Comparison of ENCODE assay signal across 17 cellular contexts in the genomic region with DNA sequence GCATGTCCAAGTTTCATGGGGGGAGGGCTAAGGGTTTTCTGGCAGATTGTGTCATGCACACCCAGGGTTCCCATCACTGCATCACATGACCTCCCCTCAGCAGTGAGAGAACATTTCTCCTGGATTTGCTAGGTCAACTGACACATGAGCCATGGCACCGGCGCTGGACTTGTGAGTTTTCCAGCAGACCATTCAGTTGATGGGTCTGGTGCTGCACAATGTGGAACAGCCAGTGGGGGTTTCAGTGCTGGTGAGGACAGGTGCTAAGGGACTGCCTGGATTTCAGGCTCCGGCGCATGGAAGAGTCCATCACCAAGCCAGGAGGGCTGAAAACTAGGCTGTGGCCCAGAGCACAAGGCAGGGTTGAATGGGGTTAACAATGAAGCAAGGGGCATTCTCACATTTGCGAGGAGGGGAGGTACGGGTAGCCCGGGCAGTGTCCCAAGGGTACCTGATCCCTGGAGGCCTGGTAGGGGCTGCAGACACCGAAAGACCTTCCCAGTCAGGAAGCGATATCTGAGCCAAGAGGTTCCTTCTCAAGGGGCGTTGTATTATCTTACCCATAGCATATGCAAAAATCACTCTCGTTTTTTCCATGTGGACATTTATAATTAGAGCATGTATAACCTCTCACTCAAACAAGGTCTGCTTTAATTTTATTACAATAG.
DNase-seq lines count a peak whose midpoint lies in the region; FAIRE-seq and TF ChIP-seq lines count a peak whose summit lies in the region.
"Had no signal": no experiment of that assay in that cellular context is flagged by ENCODE, and none has a peak within 500 bp of the region (broad histone marks: within the 10 kb centered on the region; RNA-seq: fewer than 3 reads in every experiment).

No MANE protein-coding gene starts in this region.

- H3K27me3 Mint-ChIP-seq in astrocyte (ENCODE audit: low read depth, unreplicated experiment): no peaks in the 10 kb centered on the region

- no peak overlapping the region for H3K9ac ChIP-seq in astrocyte (ENCODE audit: low read length)
- H3K9ac ChIP-seq: BLaER1 had no signal

- no peaks in the 10 kb centered on the region for H3K36me3 ChIP-seq in astrocyte (ENCODE audit: insufficient read depth, low read length)
- no peaks in the 10 kb centered on the region for H3K36me3 ChIP-seq in transverse colon
- H3K36me3 ChIP-seq in MG63: no peaks in the 10 kb centered on the region

- peaks cover 98% of the 10 kb centered on the region for H4K20me1 ChIP-seq in astrocyte (ENCODE audit: insufficient read depth, low read length)

- no peak for TF ChIP-seq POLR2A in transverse colon (IDR thresholded peaks at IDR 0.05)

- H3K9me3 ChIP-seq in astrocyte (ENCODE audit: insufficient read depth, low read depth, low read length) (no peaks in the 10 kb centered on the region), transverse colon (no peaks in the 10 kb centered on the region), MG63 (no peaks in the 10 kb centered on the region)
- H3K9me3 ChIP-seq: BLaER1 had no signal

- peaks cover 19% of the 10 kb centered on the region for H3K36me3 Mint-ChIP-seq in astrocyte (ENCODE audit: low read depth, unreplicated experiment)

- TF ChIP-seq EP300 in Ishikawa (IDR thresholded peaks at IDR 0.05; ENCODE audit: borderline replicate concordance) (no peak), transverse colon (IDR thresholded peaks at IDR 0.05; ENCODE audit: low read depth) (no peak)

- in situ Hi-C loops in transverse colon (cut with MboI; ENCODE audit: low pct_ligation_motif_present in 1 of 4, low pct_unique_long_range_greater_than_20kb in 1 of 4, low sequenced_read_pairs in 3 of 4): no loop called here

- peaks cover 55% of the 10 kb centered on the region for H3K4me1 Mint-ChIP-seq in astrocyte (ENCODE audit: low read depth, unreplicated experiment)

- no peak overlapping the region for H2AFZ ChIP-seq in astrocyte (ENCODE audit: low read depth, low read length)
- H2AFZ ChIP-seq: PC-9 had no signal

- TF ChIP-seq CTCF in astrocyte (IDR thresholded peaks at IDR 0.05; ENCODE audit: insufficient read depth, low read depth, low read length) (no peak), transverse colon (IDR thresholded peaks at IDR 0.05) (no peak)

- H3K4me3 ChIP-seq in astrocyte (ENCODE audit: insufficient read depth, low read depth, low read length): no peak overlapping the region
- no peak overlapping the region for H3K4me3 ChIP-seq in transverse colon
- no peak overlapping the region for H3K4me3 ChIP-seq in MG63
- H3K4me3 ChIP-seq: BLaER1, PC-9 had no signal

- H3K4me1 ChIP-seq in astrocyte (ENCODE audit: insufficient read depth, low read length): peaks cover 36% of the 10 kb centered on the region
- peaks cover 17 to 57% (median 31%) of the 10 kb centered on the region in 4 donors for H3K4me1 ChIP-seq in transverse colon

- intact Hi-C loops in transverse colon (cut with DNase I; ENCODE audit: low total_unique reads): no loop called here

- H3K9me3 Mint-ChIP-seq in astrocyte (ENCODE audit: unreplicated experiment): no peaks in the 10 kb centered on the region

- WGBS in transverse colon (ENCODE audit: low coverage in 1 of 2), 2 donors: 91 to 92% methylated on average over 7 to 11 of the region's 11 CpGs

- no peak for DNase-seq in astrocyte (ENCODE audit: low read depth)
- peak; percentile 24 for DNase-seq in myocyte (ENCODE audit: low read depth)
- peak; percentile 8 for DNase-seq in transverse colon
- no peak for DNase-seq in activated naive CD4-positive, alpha-beta T cell treated with Interleukin-2 at 50 U/mL for 16 hours
- DNase-seq in MG63: no peak
- no peak for DNase-seq in cerebellum (ENCODE audit: low spot score)
- DNase-seq: HCEC 1CT, NCI-H1417, NCI-H1930, NCI-H2171, NCI-H446 treated with DMSO at 0.1 percent for 48 hours, NCI-H748 treated with DMSO at 0.1 percent for 48 hours, PC-9, SHP77 treated with DMSO at 0.1 percent for 48 hours had no signal

- H3K27ac ChIP-seq in astrocyte (ENCODE audit: low read depth, low read length) (no peak overlapping the region), transverse colon (peak overlapping the region in 1 of 4 donors; percentile 84)
- H3K27ac ChIP-seq: BLaER1, PC-9 had no signal

- peak overlapping the region; percentile 35 for H3K27ac Mint-ChIP-seq in astrocyte (ENCODE audit: unreplicated experiment)

- no peak for TF ChIP-seq RAD21 in Ishikawa (IDR thresholded peaks at IDR 0.05; ENCODE audit: low read depth)

- no peak overlapping the region for H3K4me2 ChIP-seq in astrocyte (ENCODE audit: low read length)
- H3K4me2 ChIP-seq: BLaER1, PC-9 had no signal

- no peak for FAIRE-seq in astrocyte (lab: Jason Lieb, UNC)
- FAIRE-seq: GM18507 had no signal

- H3K27me3 ChIP-seq in astrocyte (ENCODE audit: insufficient read depth, low read length) (no peaks in the 10 kb centered on the region), transverse colon (no peaks in the 10 kb centered on the region), MG63 (no peaks in the 10 kb centered on the region)

- no peak overlapping the region for H3K4me3 Mint-ChIP-seq in astrocyte (ENCODE audit: unreplicated experiment)

- no peaks in the 10 kb centered on the region for H3K79me2 ChIP-seq in astrocyte (ENCODE audit: insufficient read depth, low read length)

TF ChIP-seq in Ishikawa, 13 proteins besides CTCF, POLR2A, EP300 and RAD21:
- TF ChIP-seq, protein P1, sequence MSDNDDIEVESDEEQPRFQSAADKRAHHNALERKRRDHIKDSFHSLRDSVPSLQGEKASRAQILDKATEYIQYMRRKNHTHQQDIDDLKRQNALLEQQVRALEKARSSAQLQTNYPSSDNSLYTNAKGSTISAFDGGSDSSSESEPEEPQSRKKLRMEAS (IDR thresholded peaks at IDR 0.05): no peak
- TF ChIP-seq, protein P2, sequence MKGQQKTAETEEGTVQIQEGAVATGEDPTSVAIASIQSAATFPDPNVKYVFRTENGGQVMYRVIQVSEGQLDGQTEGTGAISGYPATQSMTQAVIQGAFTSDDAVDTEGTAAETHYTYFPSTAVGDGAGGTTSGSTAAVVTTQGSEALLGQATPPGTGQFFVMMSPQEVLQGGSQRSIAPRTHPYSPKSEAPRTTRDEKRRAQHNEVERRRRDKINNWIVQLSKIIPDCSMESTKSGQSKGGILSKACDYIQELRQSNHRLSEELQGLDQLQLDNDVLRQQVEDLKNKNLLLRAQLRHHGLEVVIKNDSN (IDR thresholded peaks at IDR 0.05): peak; percentile 76

Comparison
In these comparisons a context has a peak if more than half of its experiments do, and no peak if none do; other contexts are left out.
1. DNase-seq: peak in myocyte (single experiment) and transverse colon (single experiment); none in astrocyte (single experiment), activated naive CD4-positive, alpha-beta T cell treated with Interleukin-2 at 50 U/mL for 16 hours (single experiment), MG63 (single experiment) and cerebellum (single experiment).